8 cellular contexts compared by ENCODE assay signal in the genomic region with DNA sequence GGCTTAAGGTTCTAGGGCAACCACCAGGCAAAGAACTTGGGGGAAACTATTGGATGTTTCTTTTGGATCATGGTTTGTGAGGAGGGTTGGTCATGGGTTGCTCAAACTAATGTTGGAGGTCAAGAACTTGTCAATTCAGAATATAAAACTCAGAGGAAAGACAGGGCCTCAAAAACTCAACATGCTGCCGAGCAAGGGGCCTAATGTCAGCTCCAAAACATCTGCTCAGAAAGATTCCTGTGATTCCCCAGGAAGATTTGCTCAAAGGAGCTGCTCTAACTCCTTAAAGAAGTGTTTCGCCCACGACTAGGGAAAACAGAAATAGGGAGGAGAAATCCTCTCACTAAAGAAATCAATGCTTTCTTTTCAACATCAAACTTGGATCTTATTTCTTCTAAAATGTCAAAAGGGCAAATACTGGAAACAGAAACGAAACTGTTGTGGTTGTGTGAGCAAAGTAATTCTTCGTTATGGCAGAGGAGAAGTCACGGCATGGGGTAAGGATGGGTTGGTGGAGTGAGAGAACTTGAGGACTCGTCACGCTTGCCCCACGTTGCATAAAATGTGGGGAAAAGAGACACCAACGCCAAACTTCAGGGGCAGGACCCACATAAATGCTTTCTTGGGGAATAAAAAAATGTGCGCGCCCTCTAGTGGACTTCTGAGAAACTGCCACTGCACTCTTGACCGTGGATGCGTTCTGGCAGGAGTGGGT.
DNase-seq lines count a peak whose midpoint lies in the region; ATAC-seq lines count a peak whose summit lies in the region.

No MANE protein-coding gene starts in this region.

- H3K4me1 Mint-ChIP-seq in stimulated activated effector memory CD8-positive, alpha-beta T cell treated with anti-CD3 and anti-CD28 coated beads, Interleukin-12 subunit alpha, Interleukin-12 subunit beta, amount 100 ng/mL, for 72 hours: peaks cover 22% of the 10 kb centered on the region

- peak overlapping the region; percentile 66 for H3K4me3 ChIP-seq in endocrine pancreas (ENCODE audit: control insufficient read depth, insufficient read depth, low read length)
- H3K4me3 ChIP-seq in mucosa of stomach (ENCODE audit: low read length): peak overlapping the region; percentile 45

- peak overlapping the region; percentile 94 for H3K27ac Mint-ChIP-seq in stimulated activated effector memory CD8-positive, alpha-beta T cell treated with anti-CD3 and anti-CD28 coated beads, Interleukin-12 subunit alpha, Interleukin-12 subunit beta, amount 100 ng/mL, for 72 hours

- H3K9me3 Mint-ChIP-seq in stimulated activated effector memory CD8-positive, alpha-beta T cell treated with anti-CD3 and anti-CD28 coated beads, Interleukin-12 subunit alpha, Interleukin-12 subunit beta, amount 100 ng/mL, for 72 hours: no peaks in the 10 kb centered on the region

- H3K4me1 ChIP-seq in endocrine pancreas (ENCODE audit: control insufficient read depth, insufficient read depth, low read length): no peaks in the 10 kb centered on the region
- H3K4me1 ChIP-seq in mucosa of stomach (ENCODE audit: control insufficient read depth, insufficient read depth, low read length): peaks cover 14% of the 10 kb centered on the region

- peak; percentile 61 for DNase-seq in ACHN
- peak; percentile 58 for DNase-seq in NCI-H2227 (lab: John Stamatoyannopoulos, UW; ENCODE audit: unreplicated experiment)
- DNase-seq in activated CD4-positive, alpha-beta T cell treated with anti-CD3 and anti-CD28 coated beads, Interleukin-2, amount 50 U/mL, for 48 hours: peak; percentile 57 to 70
- peak; percentile 31 to 78 for DNase-seq in stimulated activated effector memory CD8-positive, alpha-beta T cell treated with anti-CD3 and anti-CD28 coated beads, Interleukin-12 subunit alpha, Interleukin-12 subunit beta, amount 100 ng/mL, for 72 hours (ENCODE audit: low spot score in 2 of 2)

- H3K9me3 ChIP-seq in endocrine pancreas (ENCODE audit: control insufficient read depth, low read length): no peaks in the 10 kb centered on the region
- H3K9me3 ChIP-seq in mucosa of stomach (ENCODE audit: control insufficient read depth, low read length): no peaks in the 10 kb centered on the region

- H3K36me3 Mint-ChIP-seq in stimulated activated effector memory CD8-positive, alpha-beta T cell treated with anti-CD3 and anti-CD28 coated beads, Interleukin-12 subunit alpha, Interleukin-12 subunit beta, amount 100 ng/mL, for 72 hours: peaks cover 5% of the 10 kb centered on the region

- H3K36me3 ChIP-seq in endocrine pancreas (ENCODE audit: control insufficient read depth, insufficient read depth, low read length) (no peaks in the 10 kb centered on the region), mucosa of stomach (ENCODE audit: control insufficient read depth, insufficient read depth, low read length) (no peaks in the 10 kb centered on the region)

- peak overlapping the region; percentile 57 for H3K4me3 Mint-ChIP-seq in stimulated activated effector memory CD8-positive, alpha-beta T cell treated with anti-CD3 and anti-CD28 coated beads, Interleukin-12 subunit alpha, Interleukin-12 subunit beta, amount 100 ng/mL, for 72 hours

- in situ Hi-C loops in ACHN (cut with HindIII; ENCODE audit: low pct_ligation_motif_present, low pct_unique_long_range_greater_than_20kb, low sequenced_read_pairs): no loop called here

- H3K27me3 ChIP-seq in endocrine pancreas (ENCODE audit: control insufficient read depth, insufficient read depth, low read length) (peaks cover 2% of the 10 kb centered on the region), mucosa of stomach (ENCODE audit: control insufficient read depth, insufficient read depth, low read length) (no peaks in the 10 kb centered on the region)

- H3K9ac ChIP-seq in endocrine pancreas (ENCODE audit: control insufficient read depth, insufficient read depth, low read length) (peak overlapping the region; percentile 66), mucosa of stomach (ENCODE audit: low read length) (peak overlapping the region; percentile 58)

- ATAC-seq in GM18498 (IDR thresholded peaks at IDR 0.05; ENCODE audit: unreplicated experiment): peak; percentile 63
- peak; percentile 69 for ATAC-seq in HG02938 (IDR thresholded peaks at IDR 0.05; ENCODE audit: unreplicated experiment)
- peak; percentile 95 for ATAC-seq in stimulated activated effector memory CD8-positive, alpha-beta T cell treated with anti-CD3 and anti-CD28 coated beads, Interleukin-12 subunit alpha, Interleukin-12 subunit beta, amount 100 ng/mL, for 72 hours

Comparison
In these comparisons a context has a peak if more than half of its experiments do, and no peak if none do; other contexts are left out.
1. Peak in every context shown above with its lines: DNase-seq, ATAC-seq and H3K4me3 ChIP-seq.